Comparison of ENCODE assay signal across 25 cellular contexts in the genomic region with DNA sequence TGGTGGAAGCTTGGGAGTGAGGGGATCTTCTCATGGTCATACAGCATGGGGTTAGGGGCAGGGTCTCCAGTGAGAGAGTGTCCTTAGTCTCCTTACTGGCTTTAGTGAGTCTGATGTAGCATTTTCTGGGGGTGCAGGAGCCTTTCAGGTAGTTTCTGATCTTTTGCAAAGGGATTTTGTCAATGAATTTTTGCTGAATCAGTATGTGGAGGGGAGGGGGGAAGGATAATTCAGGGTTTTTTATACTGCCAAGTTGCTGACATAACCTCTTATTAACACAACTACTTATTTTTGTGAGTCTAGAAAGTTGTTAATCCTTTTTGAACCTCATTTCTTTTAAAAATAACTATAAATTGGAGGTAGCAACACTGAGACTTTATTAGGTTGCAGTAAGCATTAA. TPM values are rescaled to one million over a fixed set of nuclear protein-coding genes. Genes with fewer than 3 reads are reported as not detected.
DNase-seq lines count a peak whose midpoint lies in the region; ATAC-seq, FAIRE-seq and TF ChIP-seq lines count a peak whose summit lies in the region.
"Had no signal": no experiment of that assay in that cellular context is flagged by ENCODE, and none has a peak within 500 bp of the region (broad histone marks: within the 10 kb centered on the region; RNA-seq: fewer than 3 reads in every experiment).

No MANE protein-coding gene starts in this region.

- H3K9me3 ChIP-seq in HepG2 (ENCODE audit: low read length) (no peaks in the 10 kb centered on the region), right lobe of liver (no peaks in the 10 kb centered on the region), IMR-90 (ENCODE audit: control insufficient read depth, insufficient read depth, low read length) (no peaks in the 10 kb centered on the region), osteoblast (ENCODE audit: low read depth, low read length) (no peaks in the 10 kb centered on the region), gastrocnemius medialis (no peaks in the 10 kb centered on the region)
- H3K9me3 ChIP-seq: BE2C had no signal

- H3K36me3 ChIP-seq in HepG2 (replicated peaks in 1 of 2; ENCODE audit: control insufficient read depth in 1 of 2, insufficient read depth in 2 of 2, low read length in 2 of 2) (no peaks in the 10 kb centered on the region), right lobe of liver (no peaks in the 10 kb centered on the region), IMR-90 (ENCODE audit: control insufficient read depth, insufficient read depth, low read length) (no peaks in the 10 kb centered on the region), osteoblast (ENCODE audit: insufficient read depth, low read length) (no peaks in the 10 kb centered on the region), H7 (replicated peaks; ENCODE audit: control insufficient read depth, insufficient read depth, low read length) (no peaks in the 10 kb centered on the region), gastrocnemius medialis (no peaks in the 10 kb centered on the region)
- H3K36me3 ChIP-seq: BLaER1 had no signal

- H3K56ac ChIP-seq in IMR-90 (ENCODE audit: extremely low read depth, insufficient read depth, low read length): no peak overlapping the region

- no peak overlapping the region for H2BK5ac ChIP-seq in IMR-90 (ENCODE audit: low read depth, low read length, poor library complexity, severe bottlenecking)

- POLR2A ChIA-PET in HepG2 (lab: Yijun Ruan, JAX): no interaction called here
- POLR2A ChIA-PET in IMR-90 (lab: Charles Lee; ENCODE audit: unreplicated experiment): no interaction called here

- no peak overlapping the region for H2BK20ac ChIP-seq in IMR-90 (ENCODE audit: low read depth, low read length)

- no peaks in the 10 kb centered on the region for H3K9me1 ChIP-seq in IMR-90 (ENCODE audit: insufficient read depth, low read length)

- TF ChIP-seq CTCF in HepG2 (CRISPR knock-in tag; IDR thresholded peaks at IDR 0.05) (no peak), right lobe of liver (IDR thresholded peaks at IDR 0.05) (no peak), IMR-90 (conservative IDR thresholded peaks at IDR 0.05; ENCODE audit: low read depth, low read length) (no peak), osteoblast (IDR thresholded peaks at IDR 0.05; ENCODE audit: extremely low read depth, low read depth, low read length) (no peak), gastrocnemius medialis (IDR thresholded peaks at IDR 0.05 in 4 of 5, conservative IDR thresholded peaks at IDR 0.05 in 1 of 5) (no peak)

- TF ChIP-seq POLR2A in HepG2 (IDR thresholded peaks at IDR 0.05; ENCODE audit: insufficient read depth in 1 of 2, low read depth in 2 of 2, low read length in 2 of 2): no peak
- no peak for TF ChIP-seq POLR2A in right lobe of liver (IDR thresholded peaks at IDR 0.05)
- no peak for TF ChIP-seq POLR2A in IMR-90 (IDR thresholded peaks at IDR 0.05; ENCODE audit: low read depth, low read length)
- no peak for TF ChIP-seq POLR2A in gastrocnemius medialis (IDR thresholded peaks at IDR 0.05)

- dilution Hi-C loops in IMR-90 (cut with HindIII; ENCODE audit: low sequenced_read_pairs, unreplicated experiment): no loop called here

- ATAC-seq in HepG2 (no peak), right lobe of liver (no peak), IMR-90 (ENCODE audit: low read depth) (no peak), gastrocnemius medialis (no peak)
- ATAC-seq: GM12878 had no signal

- no peak overlapping the region for H2AK9ac ChIP-seq in IMR-90 (replicated peaks; ENCODE audit: low read depth, low read length, poor library complexity)

- no peak overlapping the region for H4K91ac ChIP-seq in IMR-90 (ENCODE audit: insufficient read depth, low read depth, low read length)

- no peaks in the 10 kb centered on the region for H3K79me1 ChIP-seq in IMR-90 (ENCODE audit: low read depth in 1 of 2, low read length in 2 of 2)

- FAIRE-seq in HepG2 (lab: Jason Lieb, UNC): no peak
- FAIRE-seq: GM12878, GM12892, GM18507 had no signal

- BruUV-seq in HepG2 (replicated peaks; lab: Mats Ljungman, UMichigan): no TSS peak
- BruUV-seq in IMR-90 (replicated peaks; lab: Mats Ljungman, UMichigan): no TSS peak

- CTCF ChIA-PET in HepG2 (lab: Yijun Ruan, JAX; ENCODE audit: low intra/inter-chr PET ratio, low total read pairs): no interaction called here
- CTCF ChIA-PET in IMR-90 (lab: Yijun Ruan, JAX): no interaction called here

- TF ChIP-seq RAD21 in HepG2 (CRISPR knock-in tag; IDR thresholded peaks at IDR 0.05) (no peak), IMR-90 (IDR thresholded peaks at IDR 0.05; ENCODE audit: low read length) (no peak)

- H3K4me1 ChIP-seq in HepG2 (ENCODE audit: insufficient read depth, low read length): no peaks in the 10 kb centered on the region
- H3K4me1 ChIP-seq in right lobe of liver: no peaks in the 10 kb centered on the region
- H3K4me1 ChIP-seq in IMR-90 (ENCODE audit: control insufficient read depth, insufficient read depth, low read length): no peaks in the 10 kb centered on the region
- H3K4me1 ChIP-seq in osteoblast (ENCODE audit: insufficient read depth, low read length): peaks cover 3% of the 10 kb centered on the region
- no peaks in the 10 kb centered on the region for H3K4me1 ChIP-seq in gastrocnemius medialis
- H3K4me1 ChIP-seq: BE2C had no signal

- H2AK5ac ChIP-seq in IMR-90 (ENCODE audit: low read depth, low read length): no peak overlapping the region

- H3K18ac ChIP-seq in IMR-90 (ENCODE audit: low read depth, low read length): no peak overlapping the region

- DNase-seq in HepG2 (ENCODE audit: low spot score): no peak
- DNase-seq in right lobe of liver: no peak
- DNase-seq in IMR-90: no peak
- DNase-seq in osteoblast (ENCODE audit: insufficient read length, low spot score, missing footprints): peak; percentile 80
- no peak for DNase-seq in H7
- DNase-seq in gastrocnemius medialis: no peak
- DNase-seq: ACHN; BE2C; C1 segment of cervical spinal cord; CD4-positive, alpha-beta memory T cell; CD4-positive, CD25-positive, alpha-beta regulatory T cell; CD8-positive, alpha-beta memory T cell; COR-L47; DMS 273 treated with DMSO at 0.1 percent for 48 hours; DMS153; DMS53; DMS79; DND-41; EL; GDM1 had no signal

- H2AFZ ChIP-seq in HepG2 (ENCODE audit: low read length): no peak overlapping the region
- no peak overlapping the region for H2AFZ ChIP-seq in IMR-90 (replicated peaks; ENCODE audit: low read length, poor library complexity)
- no peak overlapping the region for H2AFZ ChIP-seq in osteoblast (ENCODE audit: low read length)

- H4K20me1 ChIP-seq in HepG2 (ENCODE audit: insufficient read depth, low read length): no peaks in the 10 kb centered on the region
- H4K20me1 ChIP-seq in IMR-90 (ENCODE audit: insufficient read depth, low read length): no peaks in the 10 kb centered on the region
- H4K20me1 ChIP-seq in osteoblast (ENCODE audit: insufficient read depth, low read length): no peaks in the 10 kb centered on the region
- H4K20me1 ChIP-seq: BLaER1 had no signal

- H3K4me2 ChIP-seq in HepG2 (ENCODE audit: low read depth, low read length): no peak overlapping the region
- no peak overlapping the region for H3K4me2 ChIP-seq in IMR-90 (ENCODE audit: low read depth, low read length)
- H3K4me2 ChIP-seq in osteoblast (ENCODE audit: insufficient read depth, low read length): no peak overlapping the region
- H3K4me2 ChIP-seq: BLaER1 had no signal

- TF ChIP-seq EP300 in HepG2 (IDR thresholded peaks at IDR 0.05; ENCODE audit: low read depth in 2 of 2, low read length in 2 of 2) (no peak), HepG2 (CRISPR knock-in tag; IDR thresholded peaks at IDR 0.05; ENCODE audit: borderline replicate concordance) (no peak)

- H3K4me3 ChIP-seq in HepG2 (replicated peaks in 1 of 3; ENCODE audit: insufficient read depth in 1 of 3, low read depth in 2 of 3, low read length in 3 of 3) (no peak overlapping the region), right lobe of liver (no peak overlapping the region), IMR-90 (ENCODE audit: insufficient read depth, low read depth, low read length) (no peak overlapping the region), osteoblast (ENCODE audit: insufficient read depth, low read length) (no peak overlapping the region), H7 (ENCODE audit: insufficient read depth, low read depth, low read length) (no peak overlapping the region), gastrocnemius medialis (no peak overlapping the region)
- H3K4me3 ChIP-seq: BLaER1, GM12878 had no signal

- H2BK15ac ChIP-seq in IMR-90 (ENCODE audit: low read depth, low read length): no peak overlapping the region

- in situ Hi-C loops in HepG2 (cut with HindIII; ENCODE audit: extremely low pct_ligation_motif_present, low pct_unique_long_range_greater_than_20kb): no loop called here
- in situ Hi-C loops in IMR-90 (cut with MboI; ENCODE audit: low sequenced_read_pairs): no loop called here
- in situ Hi-C loops in gastrocnemius medialis (cut with MboI; ENCODE audit: low sequenced_read_pairs in 4 of 4): no loop called here

- H3K9ac ChIP-seq in HepG2 (ENCODE audit: insufficient read depth, low read depth, low read length): no peak overlapping the region
- no peak overlapping the region for H3K9ac ChIP-seq in IMR-90 (ENCODE audit: low read depth, low read length)
- H3K9ac ChIP-seq: BLaER1 had no signal

- intact Hi-C loops in HepG2 (cut with micrococcal nuclease; ENCODE audit: unreplicated experiment): no loop called here
- intact Hi-C loops in right lobe of liver (cut with DNase I): no loop called here
- intact Hi-C loops in IMR-90 (cut with micrococcal nuclease): no loop called here
- intact Hi-C loops in gastrocnemius medialis (cut with DNase I; ENCODE audit: low total_unique reads): no loop called here

- no peak overlapping the region for H3K23ac ChIP-seq in IMR-90 (ENCODE audit: low read depth, low read length)

- 0 out of 5 replicates have a peak, but pooled peaks cover 0 to 19% of the 10 kb centered on the region in 2 experiments for H3K27me3 ChIP-seq in HepG2 (ENCODE audit: control insufficient read depth in 1 of 2, insufficient read depth in 2 of 2, low read length in 2 of 2)
- no peaks in the 10 kb centered on the region for H3K27me3 ChIP-seq in right lobe of liver
- H3K27me3 ChIP-seq in IMR-90 (ENCODE audit: control insufficient read depth, insufficient read depth, low read length): no peaks in the 10 kb centered on the region; the same call in 1 of the 2 replicates
- no peaks in the 10 kb centered on the region for H3K27me3 ChIP-seq in osteoblast (ENCODE audit: insufficient read depth, low read length)
- no peaks in the 10 kb centered on the region for H3K27me3 ChIP-seq in H7 (ENCODE audit: control insufficient read depth, insufficient read depth, low read length)
- no peaks in the 10 kb centered on the region for H3K27me3 ChIP-seq in gastrocnemius medialis
- H3K27me3 ChIP-seq: BE2C, BLaER1 had no signal

- no peak overlapping the region for H4K8ac ChIP-seq in IMR-90 (ENCODE audit: low read depth in 2 of 2, low read length in 2 of 2)

- H3K79me2 ChIP-seq in HepG2 (ENCODE audit: insufficient read depth, low read length) (no peaks in the 10 kb centered on the region), osteoblast (ENCODE audit: insufficient read depth, low read length) (no peaks in the 10 kb centered on the region)

- H3K27ac ChIP-seq in HepG2 (ENCODE audit: extremely low read length, insufficient read depth, low read length) (no peak overlapping the region), right lobe of liver (no peak overlapping the region), IMR-90 (ENCODE audit: insufficient read depth, low read length) (no peak overlapping the region), osteoblast (ENCODE audit: low read depth, low read length) (no peak overlapping the region), gastrocnemius medialis (no peak overlapping the region)
- H3K27ac ChIP-seq: 22Rv1, BLaER1 had no signal

- H4K5ac ChIP-seq in IMR-90 (ENCODE audit: low read depth, low read length): no peak overlapping the region

- H2BK120ac ChIP-seq in IMR-90 (ENCODE audit: low read depth, low read length): no peak overlapping the region

- H3K4ac ChIP-seq in IMR-90 (ENCODE audit: low read depth, low read length): no peak overlapping the region

- no peak overlapping the region for H3K14ac ChIP-seq in IMR-90 (replicated peaks; ENCODE audit: low read depth, low read length)

RNA-seq across cellular contexts. Expression of a gene that starts 35.3 kb away (rescaled TPM):
- total RNA-seq in HepG2 (2016; rRNA removed; fragmentation: Illumina TruSeq; extraction: Trizol) (2.0 and 2.4 TPM in 2 replicates), right lobe of liver (1 to 10 TPM; 2.9 to 6.4 (median 4.3) TPM), IMR-90 (2012; rRNA removed) (10.2 and 16.7 TPM in 2 replicates), osteoblast (9.1 and 12.7 TPM in 2 replicates), gastrocnemius medialis (10 to 100 TPM in 1 of 4 donors, 1 to 10 TPM in 3; 5.8 to 13.2 (median 9.5) TPM)
- 7.4 and 8.5 TPM in 2 replicates for total RNA-seq in HepG2 (2016; cell fraction: cytosol; rRNA removed; fragmentation: Illumina TruSeq; extraction: Trizol; ENCODE audit: low read depth)
- 1.5 and 1.9 TPM in 2 replicates for total RNA-seq in HepG2 (2016; cell fraction: insoluble cytoplasmic fraction; rRNA removed; fragmentation: Illumina TruSeq; extraction: Trizol)
- total RNA-seq in HepG2 (2016; cell fraction: membrane; rRNA removed; fragmentation: Illumina TruSeq; extraction: Trizol): 2.3 and 2.4 TPM in 2 replicates
- 2.3 and 3.1 TPM in 2 replicates for total RNA-seq in HepG2 (2016; cell fraction: nucleus; rRNA removed; fragmentation: Illumina TruSeq; extraction: Trizol)
- polyA plus RNA-seq in HepG2 (2011; rRNA removed) (0.91 and 1.5 TPM in 2 replicates), IMR-90 (2012; rRNA removed) (1.3 and 1.9 TPM in 2 replicates)
- polyA plus RNA-seq in HepG2 (2011; cell fraction: cytosol; rRNA removed): 0.23 and 0.33 TPM in 2 replicates
- polyA plus RNA-seq in HepG2 (2011; cell fraction: nucleus; rRNA removed): 1.5 and 2.3 TPM in 2 replicates
- 1.4 and 2.3 TPM in 2 replicates for polyA plus RNA-seq in HepG2 (2012)
- polyA plus RNA-seq in HepG2 (2016; cell fraction: cytosol; fragmentation: Illumina TruSeq; extraction: Trizol; ENCODE audit: low read depth): 0.08 and 0.10 TPM in 2 replicates
- 0.38 and 0.49 TPM in 2 replicates for polyA plus RNA-seq in HepG2 (2016; cell fraction: insoluble cytoplasmic fraction; fragmentation: Illumina TruSeq; extraction: Trizol; ENCODE audit: low read depth)
- 0.03 and 0.15 TPM in 2 replicates for polyA plus RNA-seq in HepG2 (2016; cell fraction: membrane; fragmentation: Illumina TruSeq; extraction: Trizol; ENCODE audit: low read depth)
- 2.8 and 3.0 TPM in 2 replicates for polyA plus RNA-seq in HepG2 (2016; cell fraction: nucleus; fragmentation: Illumina TruSeq; extraction: Trizol; ENCODE audit: insufficient read depth, low read depth)
- polyA minus RNA-seq in HepG2 (2011; rRNA and poly(A)+ RNA removed; ENCODE audit: low replicate concordance): 2.1 and 8.6 TPM in 2 replicates
- polyA minus RNA-seq in HepG2 (2011; cell fraction: cytosol; rRNA and poly(A)+ RNA removed): 1.7 TPM in 2 replicates
- 11.3 and 12.0 TPM in 2 replicates for polyA minus RNA-seq in HepG2 (2011; cell fraction: nucleus; rRNA and poly(A)+ RNA removed)
- 0.21 and 0.27 TPM in 2 replicates for polyA plus RNA-seq in IMR-90 (2012; cell fraction: cytosol; rRNA removed)
- 0.41 and 4.7 TPM in 2 replicates for polyA plus RNA-seq in IMR-90 (2012; cell fraction: nucleus; rRNA removed; ENCODE audit: low replicate concordance)
- total RNA-seq in H7 (2014; rRNA removed; shearing (Covaris generic)): 10.1 and 17.2 TPM in 2 replicates
